9 cellular contexts compared by ENCODE assay signal in genomic region chr19:1855828-1856255, GRCh38. TPM values are rescaled to one million over a fixed set of nuclear protein-coding genes. Genes with fewer than 3 reads are reported as not detected.
DNase-seq lines count a peak whose midpoint lies in the region; ATAC-seq, FAIRE-seq and TF ChIP-seq lines count a peak whose summit lies in the region.
"Had no signal": no experiment of that assay in that cellular context is flagged by ENCODE, and none has a peak within 500 bp of the region (broad histone marks: within the 10 kb centered on the region; RNA-seq: fewer than 3 reads in every experiment).

No MANE protein-coding gene starts in this region.

- H3K4me1 Mint-ChIP-seq in T-helper 17 cell = peaks cover 41% of the 10 kb centered on the region
- H3K4me1 Mint-ChIP-seq in stimulated activated effector memory CD8-positive, alpha-beta T cell treated with anti-CD3 and anti-CD28 coated beads, Interleukin-12 subunit alpha, Interleukin-12 subunit beta, amount 100 ng/mL, for 72 hours = peaks cover 54% of the 10 kb centered on the region

- peak; percentile 87 for DNase-seq in DMS 273 (lab: John Stamatoyannopoulos, UW; ENCODE audit: unreplicated experiment)
- no peak for DNase-seq in DMS 273 treated with DMSO at 0.1 percent for 48 hours (lab: John Stamatoyannopoulos, UW)
- no peak for DNase-seq in T-helper 17 cell
- DNase-seq in fibroblast of the aortic adventitia (ENCODE audit: low read depth) = peak; percentile 37
- peak in 1 of 2 donors; percentile 74 for DNase-seq in stimulated activated effector memory CD8-positive, alpha-beta T cell treated with anti-CD3 and anti-CD28 coated beads, Interleukin-12 subunit alpha, Interleukin-12 subunit beta, amount 100 ng/mL, for 72 hours (ENCODE audit: low spot score in 2 of 2)
- no peak for DNase-seq in HuH-7 (ENCODE audit: low spot score)
- DNase-seq in GM12892 (ENCODE audit: insufficient read length) = no peak
- no peak for DNase-seq in GM12891 (ENCODE audit: insufficient read length, low spot score)

- peak overlapping the region; percentile 92 for H3K4me3 Mint-ChIP-seq in T-helper 17 cell
- H3K4me3 Mint-ChIP-seq in stimulated activated effector memory CD8-positive, alpha-beta T cell treated with anti-CD3 and anti-CD28 coated beads, Interleukin-12 subunit alpha, Interleukin-12 subunit beta, amount 100 ng/mL, for 72 hours = peak overlapping the region; percentile 93

- TF ChIP-seq CTCF in fibroblast of the aortic adventitia (IDR thresholded peaks at IDR 0.05; ENCODE audit: insufficient read depth, low read length) = no peak

- ATAC-seq in T-helper 17 cell = peak; percentile 14
- ATAC-seq in stimulated activated effector memory CD8-positive, alpha-beta T cell treated with anti-CD3 and anti-CD28 coated beads, Interleukin-12 subunit alpha, Interleukin-12 subunit beta, amount 100 ng/mL, for 72 hours = peak; percentile 56

- peak overlapping the region; percentile 81 for H3K27ac Mint-ChIP-seq in T-helper 17 cell
- peak overlapping the region; percentile 85 for H3K27ac Mint-ChIP-seq in stimulated activated effector memory CD8-positive, alpha-beta T cell treated with anti-CD3 and anti-CD28 coated beads, Interleukin-12 subunit alpha, Interleukin-12 subunit beta, amount 100 ng/mL, for 72 hours

- H3K9me3 Mint-ChIP-seq in stimulated activated effector memory CD8-positive, alpha-beta T cell treated with anti-CD3 and anti-CD28 coated beads, Interleukin-12 subunit alpha, Interleukin-12 subunit beta, amount 100 ng/mL, for 72 hours = no peaks in the 10 kb centered on the region

- TF ChIP-seq POLR2A in GM12892 (IDR thresholded peaks at IDR 0.05; ENCODE audit: low read depth, low read length) = no peak; the same call in 1 of the 2 replicates
- TF ChIP-seq POLR2A in GM12891 (IDR thresholded peaks at IDR 0.05; ENCODE audit: low read depth, low read length) = no peak

- H3K4me3 ChIP-seq in fibroblast of the aortic adventitia (ENCODE audit: low read depth, low read length) = peak overlapping the region; percentile 60

- FAIRE-seq in GM12892 (lab: Jason Lieb, UNC) (no peak), GM12891 (lab: Jason Lieb, UNC) (no peak)
- FAIRE-seq: A204.1 had no signal

- H3K36me3 Mint-ChIP-seq in T-helper 17 cell (ENCODE audit: low read depth) = no peaks in the 10 kb centered on the region
- peaks cover 8% of the 10 kb centered on the region for H3K36me3 Mint-ChIP-seq in stimulated activated effector memory CD8-positive, alpha-beta T cell treated with anti-CD3 and anti-CD28 coated beads, Interleukin-12 subunit alpha, Interleukin-12 subunit beta, amount 100 ng/mL, for 72 hours

- H3K9me3 ChIP-seq in T-helper 17 cell (ENCODE audit: control insufficient read depth, low read length, poor library complexity, severe bottlenecking) = no peaks in the 10 kb centered on the region

- no peaks in the 10 kb centered on the region for H3K27me3 Mint-ChIP-seq in T-helper 17 cell

TF ChIP-seq in GM12891, 5 proteins besides CTCF, POLR2A, EP300 and RAD21:
- TF ChIP-seq POU2F2 (IDR thresholded peaks at IDR 0.05; ENCODE audit: low read depth, low read length) = no peak
- no peak for TF ChIP-seq POLR2AphosphoS5 (IDR thresholded peaks at IDR 0.05; ENCODE audit: low read depth, low read length)
- TF ChIP-seq PAX5 (IDR thresholded peaks at IDR 0.05; ENCODE audit: insufficient read depth, low read length, severe bottlenecking) = no peak
- no peak for TF ChIP-seq SPI1 (IDR thresholded peaks at IDR 0.05; ENCODE audit: low read depth, low read length)
- TF ChIP-seq TAF1 (IDR thresholded peaks at IDR 0.05; ENCODE audit: low read depth, low read length) = no peak

RNA-seq across cellular contexts. Expression of gene KLF16, which starts 7.5 kb away (rescaled TPM):
- total RNA-seq in T-helper 17 cell = 10 to 100 TPM; 37.9 to 46.5 TPM
- total RNA-seq in fibroblast of the aortic adventitia (ENCODE audit: low replicate concordance) = 6.5 and 7.3 TPM in 2 replicates
- polyA plus RNA-seq in GM12892 (2012; ENCODE audit: missing spikeins) = 4.3 TPM
- polyA plus RNA-seq in GM12891 (2012; ENCODE audit: low read depth, missing spikeins) = 9.1 TPM

RNA-seq across cellular contexts. Expression of gene REXO1, which starts 7.6 kb away (rescaled TPM):
- total RNA-seq in T-helper 17 cell (100 to 1,000 TPM in 1 of 2 donors, 10 to 100 TPM in 1; 98.7 to 107 TPM), fibroblast of the aortic adventitia (ENCODE audit: low replicate concordance) (9.0 and 13.0 TPM in 2 replicates)
- 9.5 TPM for polyA plus RNA-seq in GM12892 (2012; ENCODE audit: missing spikeins)
- 19.7 TPM for polyA plus RNA-seq in GM12891 (2012; ENCODE audit: low read depth, missing spikeins)

RNA-seq across cellular contexts. Expression of gene ABHD17A, which starts 29.5 kb away (rescaled TPM):
- 100 to 1,000 TPM; 121 to 125 TPM for total RNA-seq in T-helper 17 cell
- 48.0 and 51.2 TPM in 2 replicates for total RNA-seq in fibroblast of the aortic adventitia (ENCODE audit: low replicate concordance)
- polyA plus RNA-seq in GM12892 (2012; ENCODE audit: missing spikeins) = 5.0 TPM
- polyA plus RNA-seq in GM12891 (2012; ENCODE audit: low read depth, missing spikeins) = 35.6 TPM

RNA-seq across cellular contexts. Expression of gene ATP8B3, which starts 43.8 kb away (rescaled TPM):
- total RNA-seq in T-helper 17 cell (1 to 10 TPM; 4.6 to 6.0 TPM), fibroblast of the aortic adventitia (ENCODE audit: low replicate concordance) (0.16 and 3.3 TPM in 2 replicates)
- polyA plus RNA-seq in GM12892 (2012; ENCODE audit: missing spikeins) = 1.1 TPM
- polyA plus RNA-seq in GM12891 (2012; ENCODE audit: low read depth, missing spikeins) = 0.86 TPM

RNA-seq across cellular contexts. Expression of gene ADAT3, which starts 49.4 kb away (rescaled TPM):
- 1 to 10 TPM; 6.4 to 8.5 TPM for total RNA-seq in T-helper 17 cell
- 2.6 and 4.2 TPM in 2 replicates for total RNA-seq in fibroblast of the aortic adventitia (ENCODE audit: low replicate concordance)
- polyA plus RNA-seq in GM12892 (2012; ENCODE audit: missing spikeins) = not detected
- polyA plus RNA-seq in GM12891 (2012; ENCODE audit: low read depth, missing spikeins) = 3.9 TPM

Comparison
In these comparisons a context has a peak if more than half of its experiments do, and no peak if none do; other contexts are left out.
1. DNase-seq: peak in DMS 273 (single experiment) and fibroblast of the aortic adventitia (single experiment); none in DMS 273 treated with DMSO at 0.1 percent for 48 hours (single experiment), T-helper 17 cell (0 of 3), HuH-7 (single experiment), GM12892 (single experiment) and GM12891 (single experiment).